34 cellular contexts compared by ENCODE assay signal in the genomic region with DNA sequence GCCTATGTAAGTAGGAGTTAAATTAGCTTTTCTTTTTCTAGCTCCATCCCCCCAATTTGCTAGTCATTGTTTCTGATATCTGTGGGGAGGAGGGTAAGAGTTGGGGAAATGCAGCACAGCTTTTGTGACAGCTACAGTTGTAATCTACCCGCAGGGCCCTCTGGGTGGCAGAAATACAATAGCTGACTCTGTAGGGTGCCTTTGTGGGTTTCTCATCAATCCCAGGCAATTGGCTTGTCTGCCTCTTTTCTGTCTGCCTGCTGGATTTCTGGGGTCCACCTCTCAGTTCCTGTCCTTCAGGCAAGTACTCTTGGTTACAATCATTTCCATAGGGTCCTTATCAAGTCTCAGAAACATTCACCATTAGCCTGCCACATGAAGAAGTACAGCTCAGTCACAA. TPM values are rescaled to one million over a fixed set of nuclear protein-coding genes. Genes with fewer than 3 reads are reported as not detected.
DNase-seq lines count a peak whose midpoint lies in the region; ATAC-seq, FAIRE-seq and TF ChIP-seq lines count a peak whose summit lies in the region.
"Had no signal": no experiment of that assay in that cellular context is flagged by ENCODE, and none has a peak within 500 bp of the region (broad histone marks: within the 10 kb centered on the region; RNA-seq: fewer than 3 reads in every experiment).

No MANE protein-coding gene starts in this region.

- no peaks in the 10 kb centered on the region for H3K9me3 Mint-ChIP-seq in endodermal cell
- H3K9me3 Mint-ChIP-seq in activated CD8-positive, alpha-beta T cell treated with anti-CD3 and anti-CD28 coated beads for 36 hours: no peaks in the 10 kb centered on the region
- H3K9me3 Mint-ChIP-seq: activated T-helper 17 cell treated with anti-CD3 and anti-CD28 coated beads, Interleukin-2, amount 50 U/mL, for 72 hours; HFFc6; neural crest cell; stimulated activated effector memory CD8-positive, alpha-beta T cell treated with anti-CD3 and anti-CD28 coated beads, Interleukin-12 subunit alpha, Interleukin-12 subunit beta, amount 100 ng/mL, for 72 hours; type B pancreatic cell had no signal

- H3K9me3 ChIP-seq in A673 (ENCODE audit: low read depth, low read length, poor library complexity, severe bottlenecking) (no peaks in the 10 kb centered on the region), HEK293 (ENCODE audit: control insufficient read depth, insufficient read depth, low read depth, low read length) (no peaks in the 10 kb centered on the region), endodermal cell (ENCODE audit: control insufficient read depth, low read length) (no peaks in the 10 kb centered on the region), kidney (ENCODE audit: control insufficient read depth in 1 of 2, low read length in 2 of 2) (no peaks in the 10 kb centered on the region)
- H3K9me3 ChIP-seq: BE2C, right lobe of liver, SJSA1 had no signal

- 0% methylated on average over 1 of the region's 1 CpG for WGBS in endodermal cell (ENCODE audit: insufficient coverage in 1 of 2, insufficient read length in 1 of 2), 2 experiments

- POLR2A ChIA-PET in A673 (lab: Charles Lee; ENCODE audit: low non-redundant PET): no interaction called here
- POLR2A ChIA-PET in HEK293 (lab: Yijun Ruan, JAX): no interaction called here
- POLR2A ChIA-PET in activated CD8-positive, alpha-beta T cell treated with anti-CD3 and anti-CD28 coated beads for 36 hours (lab: Charles Lee): interaction anchor here (0.5 kb wide), 1 partner anchor 89 kb away, joined by 4 read pairs; no protein-coding TSS in a partner anchor

- H3K27me3 ChIP-seq in A673 (replicated peaks; ENCODE audit: insufficient read depth, low read depth, low read length, poor library complexity) (no peaks in the 10 kb centered on the region), endodermal cell (ENCODE audit: control insufficient read depth, insufficient read depth, low read length, poor library complexity, severe bottlenecking) (no peaks in the 10 kb centered on the region)
- H3K27me3 ChIP-seq: BE2C, right lobe of liver had no signal

- no TSS peak for BruUV-seq in A673 (replicated peaks; lab: Mats Ljungman, UMichigan)

- ATAC-seq in GM21381 (IDR thresholded peaks at IDR 0.05; ENCODE audit: unreplicated experiment): no peak
- no peak for ATAC-seq in activated CD8-positive, alpha-beta T cell treated with anti-CD3 and anti-CD28 coated beads for 36 hours
- ATAC-seq: activated CD4-positive, CD25-positive, alpha-beta regulatory T cell treated with anti-CD3 and anti-CD28 coated beads, Interleukin-2, amount 50 U/mL, for 24 hours; activated T-helper 17 cell treated with anti-CD3 and anti-CD28 coated beads, Interleukin-2, amount 50 U/mL, for 72 hours; right lobe of liver; stimulated activated effector memory CD8-positive, alpha-beta T cell treated with anti-CD3 and anti-CD28 coated beads, Interleukin-12 subunit alpha, Interleukin-12 subunit beta, amount 100 ng/mL, for 72 hours had no signal

- H3K9ac ChIP-seq in endodermal cell (ENCODE audit: extremely low read depth, low read length, poor library complexity, severe bottlenecking) (no peak overlapping the region), kidney (ENCODE audit: low read length in 2 of 2) (no peak overlapping the region)

- no peak overlapping the region for H3K27ac Mint-ChIP-seq in endodermal cell
- H3K27ac Mint-ChIP-seq in activated CD8-positive, alpha-beta T cell treated with anti-CD3 and anti-CD28 coated beads for 36 hours: no peak overlapping the region
- H3K27ac Mint-ChIP-seq: activated T-helper 17 cell treated with anti-CD3 and anti-CD28 coated beads, Interleukin-2, amount 50 U/mL, for 72 hours; HFFc6; stimulated activated effector memory CD8-positive, alpha-beta T cell treated with anti-CD3 and anti-CD28 coated beads, Interleukin-12 subunit alpha, Interleukin-12 subunit beta, amount 100 ng/mL, for 72 hours; type B pancreatic cell had no signal

- no peak overlapping the region for H3K4me3 ChIP-seq in A673 (ENCODE audit: low read depth, low read length, poor library complexity, severe bottlenecking)
- no peak overlapping the region for H3K4me3 ChIP-seq in HEK293 (ENCODE audit: low read depth, low read length)
- H3K4me3 ChIP-seq in endodermal cell (ENCODE audit: low read length): no peak overlapping the region
- H3K4me3 ChIP-seq in kidney (ENCODE audit: low read length in 2 of 2): no peak overlapping the region
- H3K4me3 ChIP-seq in coronary artery: no peak overlapping the region
- H3K4me3 ChIP-seq: lung, right lobe of liver, SJSA1 had no signal

- H3K27ac ChIP-seq in A673 (ENCODE audit: low read depth, low read length, poor library complexity, severe bottlenecking): no peak overlapping the region
- no peak overlapping the region for H3K27ac ChIP-seq in HEK293 (ENCODE audit: extremely low read depth, low read depth, low read length)
- H3K27ac ChIP-seq in endodermal cell (ENCODE audit: low read depth, low read length): no peak overlapping the region
- no peak overlapping the region for H3K27ac ChIP-seq in kidney (ENCODE audit: low read depth in 2 of 2, low read length in 2 of 2)
- no peak overlapping the region for H3K27ac ChIP-seq in coronary artery
- H3K27ac ChIP-seq: right lobe of liver, SJSA1 had no signal

- no peaks in the 10 kb centered on the region for H3K36me3 ChIP-seq in A673 (ENCODE audit: insufficient read depth, low read length, poor library complexity, severe bottlenecking)
- no peaks in the 10 kb centered on the region for H3K36me3 ChIP-seq in HEK293 (ENCODE audit: control insufficient read depth in 2 of 2, insufficient read depth in 1 of 2, low read length in 2 of 2)
- H3K36me3 ChIP-seq in endodermal cell (ENCODE audit: control insufficient read depth, insufficient read depth, low read length): no peaks in the 10 kb centered on the region
- H3K36me3 ChIP-seq in kidney (ENCODE audit: control insufficient read depth in 1 of 2, insufficient read depth in 2 of 2, low read length in 2 of 2): no peaks in the 10 kb centered on the region
- H3K36me3 ChIP-seq: BE2C, right lobe of liver, SJSA1 had no signal

- H3K4me1 ChIP-seq in A673 (ENCODE audit: insufficient read depth, low read length, poor library complexity, severe bottlenecking) (peaks cover 21% of the 10 kb centered on the region), HEK293 (ENCODE audit: control insufficient read depth, insufficient read depth, low read length) (peaks cover 3% of the 10 kb centered on the region; the same call in 1 of the 2 replicates), endodermal cell (ENCODE audit: control insufficient read depth, insufficient read depth, low read length) (peaks cover 7% of the 10 kb centered on the region), kidney (ENCODE audit: control insufficient read depth in 1 of 2, insufficient read depth in 1 of 2, low read depth in 1 of 2, low read length in 2 of 2) (no peaks in the 10 kb centered on the region)
- H3K4me1 ChIP-seq: BE2C, right lobe of liver, SJSA1 had no signal

- H3K4me3 Mint-ChIP-seq in endodermal cell: no peak overlapping the region
- no peak overlapping the region for H3K4me3 Mint-ChIP-seq in activated CD8-positive, alpha-beta T cell treated with anti-CD3 and anti-CD28 coated beads for 36 hours
- H3K4me3 Mint-ChIP-seq: activated T-helper 17 cell treated with anti-CD3 and anti-CD28 coated beads, Interleukin-2, amount 50 U/mL, for 72 hours; CD8-positive, alpha-beta memory T cell; HFFc6; neural crest cell; stimulated activated effector memory CD8-positive, alpha-beta T cell treated with anti-CD3 and anti-CD28 coated beads, Interleukin-12 subunit alpha, Interleukin-12 subunit beta, amount 100 ng/mL, for 72 hours; type B pancreatic cell had no signal

- intact Hi-C loops in A673 (cut with micrococcal nuclease; ENCODE audit: unreplicated experiment) (loop anchor here (10.0 kb wide), 1 partner anchor 395 kb away; no protein-coding TSS in a partner anchor), kidney (cut with DNase I) (loop anchor here (5.0 kb wide), 1 partner anchor 363 kb away; no protein-coding TSS in a partner anchor)
- intact Hi-C loops in activated CD8-positive, alpha-beta T cell treated with anti-CD3 and anti-CD28 coated beads for 36 hours (cut with micrococcal nuclease): loop anchor here (10.0 kb wide), 1 partner anchor 365 kb away; no protein-coding TSS in a partner anchor

- FAIRE-seq in kidney (lab: Jason Lieb, UNC): no peak
- FAIRE-seq: G401.6, GM19239, TTC549 had no signal

- no peaks in the 10 kb centered on the region for H3K36me3 Mint-ChIP-seq in endodermal cell (ENCODE audit: low read depth)
- no peaks in the 10 kb centered on the region for H3K36me3 Mint-ChIP-seq in activated CD8-positive, alpha-beta T cell treated with anti-CD3 and anti-CD28 coated beads for 36 hours (ENCODE audit: low read depth)
- H3K36me3 Mint-ChIP-seq: CD8-positive, alpha-beta memory T cell; stimulated activated effector memory CD8-positive, alpha-beta T cell treated with anti-CD3 and anti-CD28 coated beads, Interleukin-12 subunit alpha, Interleukin-12 subunit beta, amount 100 ng/mL, for 72 hours; type B pancreatic cell had no signal

- peaks cover 2% of the 10 kb centered on the region for H3K27me3 Mint-ChIP-seq in endodermal cell (ENCODE audit: insufficient read depth)
- peaks cover 26% of the 10 kb centered on the region for H3K27me3 Mint-ChIP-seq in activated CD8-positive, alpha-beta T cell treated with anti-CD3 and anti-CD28 coated beads for 36 hours

- CTCF ChIA-PET in A673 (lab: Charles Lee): interaction anchor here (1.0 kb wide), 1 partner anchor 15 kb away, joined by 4 read pairs; no protein-coding TSS in a partner anchor
- CTCF ChIA-PET in HEK293 (lab: Yijun Ruan, JAX): interaction anchor here (0.6 to 3.3 kb wide), 8 partner anchors 8 to 397 kb away, joined by 3 to 27 read pairs (median 6); no protein-coding TSS in a partner anchor
- CTCF ChIA-PET in activated CD8-positive, alpha-beta T cell treated with anti-CD3 and anti-CD28 coated beads for 36 hours (lab: Charles Lee): interaction anchor here (0.5 to 1.6 kb wide), 4 partner anchors 12 to 856 kb away, joined by 3 read pairs; no protein-coding TSS in a partner anchor

- no peak for TF ChIP-seq CTCF in A673 (conservative IDR thresholded peaks at IDR 0.05; ENCODE audit: low read depth, low read length)
- no peak for TF ChIP-seq CTCF in HEK293 (tag by site-specific recombination; IDR thresholded peaks at IDR 0.05)
- no peak for TF ChIP-seq CTCF in endodermal cell (conservative IDR thresholded peaks at IDR 0.05)
- TF ChIP-seq CTCF in kidney (IDR thresholded peaks at IDR 0.05; ENCODE audit: borderline replicate concordance, extremely low read depth, insufficient read depth): no peak
- no peak for TF ChIP-seq CTCF in coronary artery (IDR thresholded peaks at IDR 0.05)
- TF ChIP-seq CTCF in activated CD8-positive, alpha-beta T cell treated with anti-CD3 and anti-CD28 coated beads for 36 hours (IDR thresholded peaks at IDR 0.05): no peak

- peak; percentile 74 for DNase-seq in A673 (ENCODE audit: low spot score)
- DNase-seq in NCI-H345 (lab: John Stamatoyannopoulos, UW): peak; percentile 79
- peak; percentile 84 for DNase-seq in endodermal cell
- DNase-seq in kidney: no peak
- no peak for DNase-seq in coronary artery (ENCODE audit: low spot score)
- no peak for DNase-seq in activated CD8-positive, alpha-beta T cell treated with anti-CD3 and anti-CD28 coated beads for 36 hours
- DNase-seq: activated CD4-positive, alpha-beta T cell treated with anti-CD3 and anti-CD28 coated beads, Interleukin-2, amount 50 U/mL, for 48 hours; activated CD8-positive, alpha-beta memory T cell treated with anti-CD3 and anti-CD28 coated beads, Interleukin-2, amount 50 U/mL, for 48 hours; activated naive CD4-positive, alpha-beta T cell treated with anti-CD3 and anti-CD28 coated beads, Interleukin-2, amount 50 U/mL, for 16 hours; amniotic stem cell; BE2C; CD8-positive, alpha-beta memory T cell; DMS53; effector CD8-positive, alpha-beta T cell; HFFc6; Karpas-422; MV-4-11; NCI-H1930; NCI-H526; right lobe of liver; stimulated activated CD4-positive, alpha-beta T cell treated with anti-CD3 and anti-CD28 coated beads, Interleukin-4, amount 100 ng/mL, for 24 hours had no signal

- H3K4me1 Mint-ChIP-seq in endodermal cell: peaks cover 22% of the 10 kb centered on the region
- no peaks in the 10 kb centered on the region for H3K4me1 Mint-ChIP-seq in activated CD8-positive, alpha-beta T cell treated with anti-CD3 and anti-CD28 coated beads for 36 hours (ENCODE audit: low read depth)
- H3K4me1 Mint-ChIP-seq: activated T-helper 17 cell treated with anti-CD3 and anti-CD28 coated beads, Interleukin-2, amount 50 U/mL, for 72 hours; CD8-positive, alpha-beta memory T cell; stimulated activated effector memory CD8-positive, alpha-beta T cell treated with anti-CD3 and anti-CD28 coated beads, Interleukin-12 subunit alpha, Interleukin-12 subunit beta, amount 100 ng/mL, for 72 hours had no signal

RNA-seq across cellular contexts. Expression of a gene that starts 19.1 kb away (rescaled TPM):
- total RNA-seq in A673 (2021): 0.80 and 1.2 TPM in 2 replicates
- 10 to 100 TPM in 1 of 2 donors, 1 to 10 TPM in 1; 4.6 to 10.0 TPM for total RNA-seq in endodermal cell
- 13.1 TPM for polyA plus RNA-seq in endodermal cell (2013, experiment 1 of 2)
- polyA plus RNA-seq in endodermal cell (2013, experiment 2 of 2): 11.3 TPM
- 0.66 TPM for total RNA-seq in kidney
- 5.0 TPM for polyA plus RNA-seq in kidney (ENCODE audit: insufficient read depth, low read depth, low replicate concordance)
- total RNA-seq in activated CD8-positive, alpha-beta T cell treated with anti-CD3 and anti-CD28 coated beads for 36 hours: under 1 TPM; 0.11 to 0.22 TPM
- total RNA-seq: HFFc6; T-helper 1 cell treated with Interleukin-12 subunit alpha and Interleukin-12 subunit beta and Interleukin-4 antibody, amounts not matched to agents 30 ng/mL and 1 ng/mL, for 36 hours had no signal

Comparison
In these comparisons a context has a peak if more than half of its experiments do, and no peak if none do; other contexts are left out.
1. DNase-seq: peak in A673 (single experiment), NCI-H345 (single experiment) and endodermal cell (single experiment); none in kidney (single experiment), coronary artery (single experiment) and activated CD8-positive, alpha-beta T cell treated with anti-CD3 and anti-CD28 coated beads for 36 hours (single experiment).